In the genomic region with DNA sequence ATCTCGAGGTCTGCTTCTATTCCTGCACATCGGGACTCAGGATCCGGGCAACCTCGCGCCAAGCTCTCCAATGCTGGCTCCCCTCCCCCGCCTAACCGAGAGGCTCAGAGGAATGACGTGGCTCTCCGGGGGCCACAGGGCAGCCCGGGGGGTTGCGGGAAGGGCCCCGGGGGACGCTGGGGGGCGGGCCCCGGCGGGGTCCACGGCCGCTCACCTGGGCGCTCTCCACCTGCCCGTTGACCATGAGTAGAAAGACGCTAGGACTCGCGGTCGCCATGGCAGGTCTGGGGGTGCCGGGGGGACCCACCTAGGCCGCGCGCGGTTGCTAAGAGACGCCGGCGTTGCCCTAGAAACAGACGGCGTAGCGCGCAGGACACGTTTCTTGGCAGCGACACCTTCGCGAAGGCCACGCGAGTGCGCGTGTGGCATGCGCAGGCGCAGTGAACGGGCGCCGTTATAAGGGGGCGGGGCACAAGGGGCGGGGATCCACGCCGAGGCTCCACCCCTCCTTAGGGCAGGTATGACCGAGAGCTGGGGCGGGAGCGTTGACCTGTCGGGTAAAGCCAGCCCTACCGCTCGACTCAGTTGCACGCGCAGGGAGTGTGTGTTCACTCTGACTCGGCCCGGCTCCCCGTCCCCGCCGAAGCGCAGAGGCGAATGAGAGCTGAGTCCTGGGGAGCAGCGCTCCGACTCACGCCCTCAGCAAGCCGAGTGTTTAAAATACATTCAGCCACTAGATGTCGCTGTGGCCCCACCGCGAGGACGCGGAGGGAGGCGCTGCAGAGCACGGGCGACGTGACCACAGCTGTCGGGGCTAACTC, we compare ENCODE assay signal across 1 cellular context.
A peak's percentile ranks its signal among the peaks of the same experiment; 100 is the strongest.
TF ChIP-seq lines count a peak whose summit lies in the region.

A gene with protein sequence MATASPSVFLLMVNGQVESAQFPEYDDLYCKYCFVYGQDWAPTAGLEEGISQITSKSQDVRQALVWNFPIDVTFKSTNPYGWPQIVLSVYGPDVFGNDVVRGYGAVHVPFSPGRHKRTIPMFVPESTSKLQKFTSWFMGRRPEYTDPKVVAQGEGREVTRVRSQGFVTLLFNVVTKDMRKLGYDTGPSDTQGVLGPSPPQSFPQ (minus strand): TSS at position 431 of the 821 bp plus-strand sequence. CDS start 154 bp downstream, at position 277.

TF ChIP-seq in A549, 52 proteins besides CTCF, POLR2A, EP300 and RAD21 (continued from another document):
- TF ChIP-seq, protein P1, sequence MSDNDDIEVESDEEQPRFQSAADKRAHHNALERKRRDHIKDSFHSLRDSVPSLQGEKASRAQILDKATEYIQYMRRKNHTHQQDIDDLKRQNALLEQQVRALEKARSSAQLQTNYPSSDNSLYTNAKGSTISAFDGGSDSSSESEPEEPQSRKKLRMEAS (IDR thresholded peaks at IDR 0.05), result peak; percentile 93
- TF ChIP-seq CHD4 (IDR thresholded peaks at IDR 0.05; ENCODE audit: borderline replicate concordance) (no peak), RCOR1 (IDR thresholded peaks at IDR 0.05; ENCODE audit: low read depth, low read length) (no peak), FOSB (CRISPR knock-in tag; IDR thresholded peaks at IDR 0.05) (no peak), CHD2 (IDR thresholded peaks at IDR 0.05; ENCODE audit: low read length, partially characterized antibody) (no peak), SREBF2 (IDR thresholded peaks at IDR 0.05) (no peak), PHF8 (IDR thresholded peaks at IDR 0.05; ENCODE audit: borderline replicate concordance, low read depth) (peak; percentile 81), GATA3 (IDR thresholded peaks at IDR 0.05; ENCODE audit: borderline replicate concordance) (no peak), HEYL (CRISPR knock-in tag; IDR thresholded peaks at IDR 0.05) (no peak), MAFK (IDR thresholded peaks at IDR 0.05; ENCODE audit: partially characterized antibody) (no peak), HOXA7 (CRISPR knock-in tag; IDR thresholded peaks at IDR 0.05) (no peak), NR3C1 (IDR thresholded peaks at IDR 0.05) (no peak), CBX8 (IDR thresholded peaks at IDR 0.05) (no peak), HOXB5 (CRISPR knock-in tag; IDR thresholded peaks at IDR 0.05) (no peak), HOXB13 (CRISPR knock-in tag; IDR thresholded peaks at IDR 0.05; ENCODE audit: low read depth) (no peak), MYC (IDR thresholded peaks at IDR 0.05; ENCODE audit: borderline replicate concordance, low read length) (peak; percentile 81), RNF2 (IDR thresholded peaks at IDR 0.05; ENCODE audit: borderline replicate concordance, low read depth) (no peak), KDM1A (IDR thresholded peaks at IDR 0.05; ENCODE audit: low read depth) (no peak), ZFP36 (IDR thresholded peaks at IDR 0.05; ENCODE audit: borderline replicate concordance, partially characterized antibody) (no peak), ZNF302 (CRISPR knock-in tag; IDR thresholded peaks at IDR 0.05) (no peak), ZSCAN20 (CRISPR knock-in tag; IDR thresholded peaks at IDR 0.05) (no peak), FOSL2 (IDR thresholded peaks at IDR 0.05) (no peak), FOSL2 (CRISPR knock-in tag; IDR thresholded peaks at IDR 0.05) (peak; percentile 40), ZC3H11A (IDR thresholded peaks at IDR 0.05) (no peak), NFE2L2 (conservative IDR thresholded peaks at IDR 0.05; ENCODE audit: low read length) (no peak)
- TF ChIP-seq, protein P2, sequence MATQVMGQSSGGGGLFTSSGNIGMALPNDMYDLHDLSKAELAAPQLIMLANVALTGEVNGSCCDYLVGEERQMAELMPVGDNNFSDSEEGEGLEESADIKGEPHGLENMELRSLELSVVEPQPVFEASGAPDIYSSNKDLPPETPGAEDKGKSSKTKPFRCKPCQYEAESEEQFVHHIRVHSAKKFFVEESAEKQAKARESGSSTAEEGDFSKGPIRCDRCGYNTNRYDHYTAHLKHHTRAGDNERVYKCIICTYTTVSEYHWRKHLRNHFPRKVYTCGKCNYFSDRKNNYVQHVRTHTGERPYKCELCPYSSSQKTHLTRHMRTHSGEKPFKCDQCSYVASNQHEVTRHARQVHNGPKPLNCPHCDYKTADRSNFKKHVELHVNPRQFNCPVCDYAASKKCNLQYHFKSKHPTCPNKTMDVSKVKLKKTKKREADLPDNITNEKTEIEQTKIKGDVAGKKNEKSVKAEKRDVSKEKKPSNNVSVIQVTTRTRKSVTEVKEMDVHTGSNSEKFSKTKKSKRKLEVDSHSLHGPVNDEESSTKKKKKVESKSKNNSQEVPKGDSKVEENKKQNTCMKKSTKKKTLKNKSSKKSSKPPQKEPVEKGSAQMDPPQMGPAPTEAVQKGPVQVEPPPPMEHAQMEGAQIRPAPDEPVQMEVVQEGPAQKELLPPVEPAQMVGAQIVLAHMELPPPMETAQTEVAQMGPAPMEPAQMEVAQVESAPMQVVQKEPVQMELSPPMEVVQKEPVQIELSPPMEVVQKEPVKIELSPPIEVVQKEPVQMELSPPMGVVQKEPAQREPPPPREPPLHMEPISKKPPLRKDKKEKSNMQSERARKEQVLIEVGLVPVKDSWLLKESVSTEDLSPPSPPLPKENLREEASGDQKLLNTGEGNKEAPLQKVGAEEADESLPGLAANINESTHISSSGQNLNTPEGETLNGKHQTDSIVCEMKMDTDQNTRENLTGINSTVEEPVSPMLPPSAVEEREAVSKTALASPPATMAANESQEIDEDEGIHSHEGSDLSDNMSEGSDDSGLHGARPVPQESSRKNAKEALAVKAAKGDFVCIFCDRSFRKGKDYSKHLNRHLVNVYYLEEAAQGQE (IDR thresholded peaks at IDR 0.05), result peak; percentile 23; the same call in 1 of the 2 replicates
- TF ChIP-seq, protein P3, sequence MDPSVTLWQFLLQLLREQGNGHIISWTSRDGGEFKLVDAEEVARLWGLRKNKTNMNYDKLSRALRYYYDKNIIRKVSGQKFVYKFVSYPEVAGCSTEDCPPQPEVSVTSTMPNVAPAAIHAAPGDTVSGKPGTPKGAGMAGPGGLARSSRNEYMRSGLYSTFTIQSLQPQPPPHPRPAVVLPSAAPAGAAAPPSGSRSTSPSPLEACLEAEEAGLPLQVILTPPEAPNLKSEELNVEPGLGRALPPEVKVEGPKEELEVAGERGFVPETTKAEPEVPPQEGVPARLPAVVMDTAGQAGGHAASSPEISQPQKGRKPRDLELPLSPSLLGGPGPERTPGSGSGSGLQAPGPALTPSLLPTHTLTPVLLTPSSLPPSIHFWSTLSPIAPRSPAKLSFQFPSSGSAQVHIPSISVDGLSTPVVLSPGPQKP (IDR thresholded peaks at IDR 0.05; ENCODE audit: low read depth, low read length), result no peak
- TF ChIP-seq, protein P4, sequence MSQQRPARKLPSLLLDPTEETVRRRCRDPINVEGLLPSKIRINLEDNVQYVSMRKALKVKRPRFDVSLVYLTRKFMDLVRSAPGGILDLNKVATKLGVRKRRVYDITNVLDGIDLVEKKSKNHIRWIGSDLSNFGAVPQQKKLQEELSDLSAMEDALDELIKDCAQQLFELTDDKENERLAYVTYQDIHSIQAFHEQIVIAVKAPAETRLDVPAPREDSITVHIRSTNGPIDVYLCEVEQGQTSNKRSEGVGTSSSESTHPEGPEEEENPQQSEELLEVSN (IDR thresholded peaks at IDR 0.05; ENCODE audit: borderline replicate concordance, low read depth), result peak; percentile 77
- TF ChIP-seq, protein P5, sequence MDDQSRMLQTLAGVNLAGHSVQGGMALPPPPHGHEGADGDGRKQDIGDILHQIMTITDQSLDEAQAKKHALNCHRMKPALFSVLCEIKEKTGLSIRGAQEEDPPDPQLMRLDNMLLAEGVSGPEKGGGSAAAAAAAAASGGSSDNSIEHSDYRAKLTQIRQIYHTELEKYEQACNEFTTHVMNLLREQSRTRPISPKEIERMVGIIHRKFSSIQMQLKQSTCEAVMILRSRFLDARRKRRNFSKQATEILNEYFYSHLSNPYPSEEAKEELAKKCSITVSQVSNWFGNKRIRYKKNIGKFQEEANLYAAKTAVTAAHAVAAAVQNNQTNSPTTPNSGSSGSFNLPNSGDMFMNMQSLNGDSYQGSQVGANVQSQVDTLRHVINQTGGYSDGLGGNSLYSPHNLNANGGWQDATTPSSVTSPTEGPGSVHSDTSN (IDR thresholded peaks at IDR 0.05), result no peak
- TF ChIP-seq, protein P6, sequence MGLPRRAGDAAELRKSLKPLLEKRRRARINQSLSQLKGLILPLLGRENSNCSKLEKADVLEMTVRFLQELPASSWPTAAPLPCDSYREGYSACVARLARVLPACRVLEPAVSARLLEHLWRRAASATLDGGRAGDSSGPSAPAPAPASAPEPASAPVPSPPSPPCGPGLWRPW (IDR thresholded peaks at IDR 0.05), result no peak
- TF ChIP-seq, protein P7, sequence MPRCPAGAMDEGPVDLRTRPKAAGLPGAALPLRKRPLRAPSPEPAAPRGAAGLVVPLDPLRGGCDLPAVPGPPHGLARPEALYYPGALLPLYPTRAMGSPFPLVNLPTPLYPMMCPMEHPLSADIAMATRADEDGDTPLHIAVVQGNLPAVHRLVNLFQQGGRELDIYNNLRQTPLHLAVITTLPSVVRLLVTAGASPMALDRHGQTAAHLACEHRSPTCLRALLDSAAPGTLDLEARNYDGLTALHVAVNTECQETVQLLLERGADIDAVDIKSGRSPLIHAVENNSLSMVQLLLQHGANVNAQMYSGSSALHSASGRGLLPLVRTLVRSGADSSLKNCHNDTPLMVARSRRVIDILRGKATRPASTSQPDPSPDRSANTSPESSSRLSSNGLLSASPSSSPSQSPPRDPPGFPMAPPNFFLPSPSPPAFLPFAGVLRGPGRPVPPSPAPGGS (IDR thresholded peaks at IDR 0.05), result no peak
- TF ChIP-seq, protein P8, sequence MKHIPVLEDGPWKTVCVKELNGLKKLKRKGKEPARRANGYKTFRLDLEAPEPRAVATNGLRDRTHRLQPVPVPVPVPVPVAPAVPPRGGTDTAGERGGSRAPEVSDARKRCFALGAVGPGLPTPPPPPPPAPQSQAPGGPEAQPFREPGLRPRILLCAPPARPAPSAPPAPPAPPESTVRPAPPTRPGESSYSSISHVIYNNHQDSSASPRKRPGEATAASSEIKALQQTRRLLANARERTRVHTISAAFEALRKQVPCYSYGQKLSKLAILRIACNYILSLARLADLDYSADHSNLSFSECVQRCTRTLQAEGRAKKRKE (CRISPR knock-in tag; IDR thresholded peaks at IDR 0.05; ENCODE audit: low read depth), result no peak
